In the genomic region with DNA sequence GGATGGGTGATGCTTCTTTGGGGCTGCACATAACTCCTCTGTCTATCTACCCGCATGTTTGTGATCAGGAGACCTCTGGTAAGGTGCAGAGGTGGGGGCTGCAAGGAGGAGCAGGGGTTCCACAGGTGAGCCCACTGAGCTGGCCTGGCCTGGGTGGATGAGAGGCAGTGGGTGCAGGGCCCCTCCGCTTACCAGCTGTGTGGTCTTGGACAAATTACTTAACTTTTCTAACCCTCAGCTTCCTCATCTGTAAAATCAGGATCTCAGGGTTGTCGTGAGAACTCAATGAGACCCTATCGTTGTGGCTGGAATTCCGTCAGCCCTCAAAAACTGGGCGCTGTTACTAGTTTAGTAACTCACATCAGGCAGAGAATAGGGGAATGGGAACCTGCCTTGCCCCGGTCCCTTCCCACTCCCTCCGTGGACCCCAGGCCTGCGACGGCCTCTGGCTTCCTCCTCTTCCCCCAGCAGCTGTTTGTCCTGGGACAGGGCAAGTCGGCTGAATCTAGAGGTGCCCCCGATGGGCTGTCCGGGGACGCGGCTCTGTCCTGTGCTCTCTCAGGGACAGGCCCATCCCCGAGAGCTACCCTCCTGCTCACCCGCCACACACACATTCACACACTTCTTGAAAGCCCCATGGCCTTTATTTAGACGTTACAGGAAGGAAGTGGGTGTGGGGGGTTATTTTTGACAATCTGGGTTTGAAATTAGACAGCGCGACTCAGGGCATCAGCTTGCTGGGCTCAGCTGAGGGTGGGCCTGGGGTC, we compare ENCODE assay signal across 9 cellular contexts. TPM values are rescaled to one million over a fixed set of nuclear protein-coding genes. Genes with fewer than 3 reads are reported as not detected.
DNase-seq lines count a peak whose midpoint lies in the region; ATAC-seq and TF ChIP-seq lines count a peak whose summit lies in the region.
"Had no signal": no experiment of that assay in that cellular context is flagged by ENCODE, and none has a peak within 500 bp of the region (broad histone marks: within the 10 kb centered on the region; RNA-seq: fewer than 3 reads in every experiment).

No MANE protein-coding gene starts in this region.

- CTCF ChIA-PET in activated CD8-positive, alpha-beta memory T cell treated with anti-CD3 and anti-CD28 coated beads, Interleukin-2, amount 10 ng/mL, durations not matched to agents 7 days and 5 days (lab: Charles Lee) = interaction anchor here (1.0 to 13.5 kb wide), 9 partner anchors 10 to 152 kb away, joined by 4 to 709 read pairs (median 8); a partner anchor contains a TSS

- peaks cover 11 to 86% (median 56%) of the 10 kb centered on the region in 4 donors for H3K4me1 Mint-ChIP-seq in CD4-positive, CD25-positive, alpha-beta regulatory T cell
- H3K4me1 Mint-ChIP-seq in activated CD8-positive, alpha-beta memory T cell treated with anti-CD3 and anti-CD28 coated beads, Interleukin-2, amount 10 ng/mL, durations not matched to agents 7 days and 5 days = peaks cover 87% of the 10 kb centered on the region

- H3K36me3 ChIP-seq in CD4-positive, CD25-positive, alpha-beta regulatory T cell (ENCODE audit: control insufficient read depth, insufficient read depth, low read length) = peaks cover 32% of the 10 kb centered on the region
- H3K36me3 ChIP-seq in KOPT-K1 (ENCODE audit: insufficient read depth, low read length) (peaks cover 62% of the 10 kb centered on the region), left ventricle myocardium inferior (no peaks in the 10 kb centered on the region)

- peak overlapping the region; percentile 97 to 100 (median 99) for H3K27ac Mint-ChIP-seq in CD4-positive, CD25-positive, alpha-beta regulatory T cell
- peak overlapping the region; percentile 96 for H3K27ac Mint-ChIP-seq in activated CD8-positive, alpha-beta memory T cell treated with anti-CD3 and anti-CD28 coated beads, Interleukin-2, amount 10 ng/mL, durations not matched to agents 7 days and 5 days

- ATAC-seq in CD4-positive, CD25-positive, alpha-beta regulatory T cell (ENCODE audit: low read depth in 2 of 2) = peak; percentile 56
- ATAC-seq in GM21381 (IDR thresholded peaks at IDR 0.05; ENCODE audit: unreplicated experiment) (peak; percentile 48), HG02870 (IDR thresholded peaks at IDR 0.05; ENCODE audit: unreplicated experiment) (no peak)
- ATAC-seq in activated CD8-positive, alpha-beta memory T cell treated with anti-CD3 and anti-CD28 coated beads, Interleukin-2, amount 10 ng/mL, durations not matched to agents 7 days and 5 days = peak; percentile 61

- peak overlapping the region; percentile 98 for H3K27ac ChIP-seq in CD4-positive, CD25-positive, alpha-beta regulatory T cell (ENCODE audit: insufficient read depth, low read length, poor library complexity, severe bottlenecking)
- H3K27ac ChIP-seq in KOPT-K1 (ENCODE audit: low read depth, low read length, poor library complexity, severe bottlenecking) = peak overlapping the region; percentile 97
- peak overlapping the region; percentile 86 for H3K27ac ChIP-seq in left ventricle myocardium inferior (replicated peaks)
- H3K27ac ChIP-seq in substantia nigra (ENCODE audit: low read depth, low read length, poor library complexity, severe bottlenecking) = peak overlapping the region; percentile 40

- intact Hi-C loops in left ventricle myocardium inferior (cut with micrococcal nuclease) = no loop called here

- H3K4me1 ChIP-seq in CD4-positive, CD25-positive, alpha-beta regulatory T cell (ENCODE audit: control insufficient read depth, insufficient read depth, low read length, poor library complexity, severe bottlenecking) = peaks cover 92% of the 10 kb centered on the region
- peaks cover 58% of the 10 kb centered on the region for H3K4me1 ChIP-seq in left ventricle myocardium inferior

- H3K9me3 Mint-ChIP-seq in CD4-positive, CD25-positive, alpha-beta regulatory T cell = no peaks in the 10 kb centered on the region
- no peaks in the 10 kb centered on the region for H3K9me3 Mint-ChIP-seq in activated CD8-positive, alpha-beta memory T cell treated with anti-CD3 and anti-CD28 coated beads, Interleukin-2, amount 10 ng/mL, durations not matched to agents 7 days and 5 days (ENCODE audit: low read depth)

- no peaks in the 10 kb centered on the region for H3K27me3 Mint-ChIP-seq in CD4-positive, CD25-positive, alpha-beta regulatory T cell
- no peaks in the 10 kb centered on the region for H3K27me3 Mint-ChIP-seq in activated CD8-positive, alpha-beta memory T cell treated with anti-CD3 and anti-CD28 coated beads, Interleukin-2, amount 10 ng/mL, durations not matched to agents 7 days and 5 days

- H3K27me3 ChIP-seq in CD4-positive, CD25-positive, alpha-beta regulatory T cell (ENCODE audit: control insufficient read depth, insufficient read depth, low read length) = no peaks in the 10 kb centered on the region
- no peaks in the 10 kb centered on the region for H3K27me3 ChIP-seq in left ventricle myocardium inferior (ENCODE audit: low read depth)

- H3K36me3 Mint-ChIP-seq in CD4-positive, CD25-positive, alpha-beta regulatory T cell = peaks cover 39% of the 10 kb centered on the region
- peaks cover 66% of the 10 kb centered on the region for H3K36me3 Mint-ChIP-seq in activated CD8-positive, alpha-beta memory T cell treated with anti-CD3 and anti-CD28 coated beads, Interleukin-2, amount 10 ng/mL, durations not matched to agents 7 days and 5 days

- DNase-seq in CD4-positive, CD25-positive, alpha-beta regulatory T cell = peak; percentile 69 to 90 (median 87)
- peak; percentile 87 for DNase-seq in activated CD8-positive, alpha-beta memory T cell treated with anti-CD3 and anti-CD28 coated beads, Interleukin-2, amount 10 ng/mL, durations not matched to agents 7 days and 5 days
- DNase-seq in left ventricle myocardium inferior = peak; percentile 29
- peak in 2 of 49 donors; percentile 20 to 36 for DNase-seq in substantia nigra (lab: John Stamatoyannopoulos, UW)
- no peak for DNase-seq in NCI-H510A (lab: John Stamatoyannopoulos, UW)

- no peak for TF ChIP-seq CTCF in left ventricle myocardium inferior (IDR thresholded peaks at IDR 0.05; ENCODE audit: borderline replicate concordance)

- H3K4me3 Mint-ChIP-seq in CD4-positive, CD25-positive, alpha-beta regulatory T cell = peak overlapping the region; percentile 87 to 96 (median 92)
- H3K4me3 Mint-ChIP-seq in activated CD8-positive, alpha-beta memory T cell treated with anti-CD3 and anti-CD28 coated beads, Interleukin-2, amount 10 ng/mL, durations not matched to agents 7 days and 5 days = peak overlapping the region; percentile 79

- peak overlapping the region; percentile 64 for H3K4me3 ChIP-seq in CD4-positive, CD25-positive, alpha-beta regulatory T cell (ENCODE audit: low read depth, low read length)
- peak overlapping the region; percentile 48 for H3K4me3 ChIP-seq in left ventricle myocardium inferior

- H3K9me3 ChIP-seq in CD4-positive, CD25-positive, alpha-beta regulatory T cell (ENCODE audit: control insufficient read depth in 2 of 2, low read length in 2 of 2) = no peaks in the 10 kb centered on the region
- H3K9me3 ChIP-seq in KOPT-K1 (ENCODE audit: insufficient read depth, low read length, poor library complexity, severe bottlenecking) (no peaks in the 10 kb centered on the region), left ventricle myocardium inferior (replicated peaks) (no peaks in the 10 kb centered on the region)

RNA-seq across cellular contexts. Expression of a gene that starts 7.6 kb away (rescaled TPM):
- total RNA-seq in CD4-positive, CD25-positive, alpha-beta regulatory T cell = 174 TPM
- polyA plus RNA-seq in CD4-positive, CD25-positive, alpha-beta regulatory T cell = 100 to 1,000 TPM; 261 to 321 (median 291) TPM
- total RNA-seq in activated CD8-positive, alpha-beta memory T cell treated with anti-CD3 and anti-CD28 coated beads, Interleukin-2, amount 10 ng/mL, durations not matched to agents 7 days and 5 days = 100 to 1,000 TPM; 283 to 367 TPM
- total RNA-seq in left ventricle myocardium inferior = 6.7 TPM

RNA-seq across cellular contexts. Expression of a gene that starts 11.7 kb away (rescaled TPM):
- total RNA-seq in CD4-positive, CD25-positive, alpha-beta regulatory T cell = 134 TPM
- 100 to 1,000 TPM; 118 to 134 (median 125) TPM for polyA plus RNA-seq in CD4-positive, CD25-positive, alpha-beta regulatory T cell
- 100 to 1,000 TPM; 211 to 271 TPM for total RNA-seq in activated CD8-positive, alpha-beta memory T cell treated with anti-CD3 and anti-CD28 coated beads, Interleukin-2, amount 10 ng/mL, durations not matched to agents 7 days and 5 days
- 142 TPM for total RNA-seq in left ventricle myocardium inferior

RNA-seq across cellular contexts. Expression of a gene that starts 11.9 kb away (rescaled TPM):
- 44.1 TPM for total RNA-seq in CD4-positive, CD25-positive, alpha-beta regulatory T cell
- polyA plus RNA-seq in CD4-positive, CD25-positive, alpha-beta regulatory T cell = 10 to 100 TPM; 71.8 to 89.4 (median 79.4) TPM
- total RNA-seq in activated CD8-positive, alpha-beta memory T cell treated with anti-CD3 and anti-CD28 coated beads, Interleukin-2, amount 10 ng/mL, durations not matched to agents 7 days and 5 days = 10 to 100 TPM; 59.9 to 69.5 TPM
- 44.3 TPM for total RNA-seq in left ventricle myocardium inferior

RNA-seq across cellular contexts. Expression of a gene that starts 15.0 kb away (rescaled TPM):
- total RNA-seq in CD4-positive, CD25-positive, alpha-beta regulatory T cell = 186 TPM
- polyA plus RNA-seq in CD4-positive, CD25-positive, alpha-beta regulatory T cell = 100 to 1,000 TPM; 310 to 410 (median 340) TPM
- 100 to 1,000 TPM; 120 to 132 TPM for total RNA-seq in activated CD8-positive, alpha-beta memory T cell treated with anti-CD3 and anti-CD28 coated beads, Interleukin-2, amount 10 ng/mL, durations not matched to agents 7 days and 5 days
- total RNA-seq in left ventricle myocardium inferior = 227 TPM

RNA-seq across cellular contexts. Expression of a gene that starts 15.2 kb away (rescaled TPM):
- total RNA-seq in CD4-positive, CD25-positive, alpha-beta regulatory T cell = not detected
- not detected for polyA plus RNA-seq in CD4-positive, CD25-positive, alpha-beta regulatory T cell
- total RNA-seq in activated CD8-positive, alpha-beta memory T cell treated with anti-CD3 and anti-CD28 coated beads, Interleukin-2, amount 10 ng/mL, durations not matched to agents 7 days and 5 days = not detected
- total RNA-seq in left ventricle myocardium inferior = not detected
- polyA plus RNA-seq: adipose tissue had no signal

Comparison
In these comparisons a context has a peak if more than half of its experiments do, and no peak if none do; other contexts are left out.
1. H3K27ac ChIP-seq: peak in every context shown above with its lines; median percentile 98 in CD4-positive, CD25-positive, alpha-beta regulatory T cell; 97 in KOPT-K1; 86 in left ventricle myocardium inferior; 40 in substantia nigra.
2. RNA of a gene that starts 7.6 kb away (total RNA-seq): 283 to 367 TPM in activated CD8-positive, alpha-beta memory T cell treated with anti-CD3 and anti-CD28 coated beads, Interleukin-2, amount 10 ng/mL, durations not matched to agents 7 days and 5 days and 174 TPM in CD4-positive, CD25-positive, alpha-beta regulatory T cell (single experiment); 6.7 TPM in left ventricle myocardium inferior (single experiment); every median in the first group is over 10 times any median in the second.